12 cellular contexts compared by ENCODE assay signal in the genomic region with DNA sequence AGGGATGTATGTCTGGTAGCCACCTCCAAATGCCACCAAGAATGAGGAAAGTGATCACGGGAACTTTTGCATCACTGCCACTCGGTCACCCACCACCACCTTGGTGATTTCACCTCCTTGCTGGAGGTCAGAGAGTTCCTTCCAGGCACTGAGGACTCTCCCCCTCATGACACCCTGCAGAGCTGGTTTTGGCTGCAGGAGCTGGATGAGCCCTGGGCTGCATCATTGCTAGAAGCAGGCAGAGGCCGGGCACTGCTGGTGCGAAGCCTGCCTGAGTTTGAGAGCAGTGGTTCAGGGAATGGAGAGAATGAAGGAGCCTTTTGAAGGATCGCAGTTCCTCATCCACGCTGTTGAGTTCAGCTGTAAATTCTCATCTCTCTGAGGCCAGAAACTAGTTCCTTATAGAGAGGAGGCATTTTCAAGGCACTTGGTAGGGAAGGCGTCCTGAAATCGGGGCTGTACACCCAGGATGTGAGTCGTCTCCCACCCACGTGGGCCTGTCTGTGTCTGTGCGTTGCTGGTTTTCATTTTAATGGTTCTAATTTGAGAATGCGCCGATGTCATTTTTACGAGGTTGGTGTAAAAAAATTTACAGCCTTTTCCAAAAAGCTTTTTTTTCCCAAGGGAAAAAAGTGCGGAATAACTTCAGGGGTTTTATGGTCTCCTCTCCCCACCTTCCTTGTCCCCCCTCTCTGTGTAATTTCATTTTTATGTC. TPM values are rescaled to one million over a fixed set of nuclear protein-coding genes. Genes with fewer than 3 reads are reported as not detected.
DNase-seq lines count a peak whose midpoint lies in the region; ATAC-seq and TF ChIP-seq lines count a peak whose summit lies in the region.
"Had no signal": no experiment of that assay in that cellular context is flagged by ENCODE, and none has a peak within 500 bp of the region (broad histone marks: within the 10 kb centered on the region; RNA-seq: fewer than 3 reads in every experiment).

No MANE protein-coding gene starts in this region.

- TF ChIP-seq CTCF in HFFc6 (IDR thresholded peaks at IDR 0.05), result no peak
- no peak for TF ChIP-seq CTCF in endodermal cell (conservative IDR thresholded peaks at IDR 0.05)
- no peak for TF ChIP-seq CTCF in smooth muscle cell (IDR thresholded peaks at IDR 0.05; ENCODE audit: borderline replicate concordance, insufficient read depth, poor library complexity, severe bottlenecking)
- no peak for TF ChIP-seq CTCF in adrenal gland (IDR thresholded peaks at IDR 0.05)

- H3K9me3 ChIP-seq in endodermal cell (ENCODE audit: control insufficient read depth, low read length), result no peaks in the 10 kb centered on the region
- no peaks in the 10 kb centered on the region for H3K9me3 ChIP-seq in smooth muscle cell (replicated peaks; ENCODE audit: low read depth)
- H3K9me3 ChIP-seq in adrenal gland (replicated peaks in 1 of 3), result no peaks in the 10 kb centered on the region

- peak overlapping the region; percentile 22; the same call in 1 of the 2 replicates for H3K4me3 Mint-ChIP-seq in HFFc6
- H3K4me3 Mint-ChIP-seq in endodermal cell, result no peak overlapping the region
- H3K4me3 Mint-ChIP-seq: dendritic cell treated with granulocyte-macrophage colony-stimulating factor and Interleukin-4, amounts not matched to agents 40 ng/mL and 50 ng/mL, for 4 days; immature natural killer cell had no signal

- H3K4me1 ChIP-seq in endodermal cell (ENCODE audit: control insufficient read depth, insufficient read depth, low read length), result peaks cover 28% of the 10 kb centered on the region
- peaks cover 60% of the 10 kb centered on the region for H3K4me1 ChIP-seq in smooth muscle cell (ENCODE audit: low read depth)
- peaks cover 0 to 23% of the 10 kb centered on the region in 2 donors for H3K4me1 ChIP-seq in adrenal gland (replicated peaks in 1 of 2)

- no peak for TF ChIP-seq POLR2A in adrenal gland (IDR thresholded peaks at IDR 0.05)

- H3K4me2 ChIP-seq in smooth muscle cell, result peak overlapping the region; percentile 79
- H3K4me2 ChIP-seq: PC-9 had no signal

- H3K27me3 ChIP-seq in endodermal cell (ENCODE audit: control insufficient read depth, insufficient read depth, low read length, poor library complexity, severe bottlenecking) (no peaks in the 10 kb centered on the region), smooth muscle cell (ENCODE audit: low read depth) (no peaks in the 10 kb centered on the region), adrenal gland (no peaks in the 10 kb centered on the region)

- H3K27ac ChIP-seq in endodermal cell (ENCODE audit: low read depth, low read length) (no peak overlapping the region), smooth muscle cell (ENCODE audit: low read depth) (peak overlapping the region; percentile 66), adrenal gland (no peak overlapping the region)
- H3K27ac ChIP-seq: PC-9 had no signal

- H3K36me3 ChIP-seq in endodermal cell (ENCODE audit: control insufficient read depth, insufficient read depth, low read length) (peaks cover 62% of the 10 kb centered on the region), smooth muscle cell (ENCODE audit: low read depth) (no peaks in the 10 kb centered on the region), adrenal gland (replicated peaks in 1 of 2) (peaks cover 0 to 6% of the 10 kb centered on the region in 2 donors)

- peaks cover 6% of the 10 kb centered on the region for H3K79me2 ChIP-seq in smooth muscle cell (ENCODE audit: low read depth)

- H3K9ac ChIP-seq in endodermal cell (ENCODE audit: extremely low read depth, low read length, poor library complexity, severe bottlenecking), result no peak overlapping the region
- peak overlapping the region; percentile 20 for H3K9ac ChIP-seq in smooth muscle cell (ENCODE audit: low read depth)

- H3K9me3 Mint-ChIP-seq in HFFc6 (no peaks in the 10 kb centered on the region), endodermal cell (no peaks in the 10 kb centered on the region)
- H3K9me3 Mint-ChIP-seq: dendritic cell treated with granulocyte-macrophage colony-stimulating factor and Interleukin-4, amounts not matched to agents 40 ng/mL and 50 ng/mL, for 4 days; immature natural killer cell had no signal

- peak overlapping the region; percentile 64 for H3K27ac Mint-ChIP-seq in HFFc6
- no peak overlapping the region for H3K27ac Mint-ChIP-seq in endodermal cell
- H3K27ac Mint-ChIP-seq: dendritic cell treated with granulocyte-macrophage colony-stimulating factor and Interleukin-4, amounts not matched to agents 40 ng/mL and 50 ng/mL, for 4 days had no signal

- intact Hi-C loops in adrenal gland (cut with DNase I), result no loop called here

- peak; percentile 32 for DNase-seq in ELR (ENCODE audit: low read depth)
- DNase-seq in HFFc6, result no peak
- DNase-seq in endodermal cell, result peak; percentile 61
- no peak for DNase-seq in smooth muscle cell (lab: John Stamatoyannopoulos, UW; ENCODE audit: unreplicated experiment)
- DNase-seq in T-helper 9 cell, result no peak
- no peak for DNase-seq in adrenal gland
- DNase-seq: immature natural killer cell, midbrain, MM.1S, PC-9 had no signal

- H3K4me3 ChIP-seq in endodermal cell (ENCODE audit: low read length) (no peak overlapping the region), smooth muscle cell (no peak overlapping the region), adrenal gland (no peak overlapping the region)
- H3K4me3 ChIP-seq: PC-9 had no signal

- H3K4me1 Mint-ChIP-seq in HFFc6 (ENCODE audit: low read depth) (peaks cover 26% of the 10 kb centered on the region), endodermal cell (peaks cover 60% of the 10 kb centered on the region)

- H3K36me3 Mint-ChIP-seq in HFFc6 (ENCODE audit: low read depth) (no peaks in the 10 kb centered on the region; the same call in 1 of the 2 replicates), endodermal cell (ENCODE audit: low read depth) (peaks cover 44% of the 10 kb centered on the region)

- H3F3A ChIP-seq in smooth muscle cell (ENCODE audit: low read depth), result peaks cover 8% of the 10 kb centered on the region

- ATAC-seq in GM19397 (IDR thresholded peaks at IDR 0.05; ENCODE audit: unreplicated experiment), result no peak

- peaks cover 35% of the 10 kb centered on the region for H4K20me1 ChIP-seq in smooth muscle cell (ENCODE audit: low read depth)

- 83 to 88% methylated on average over 12 to 15 of the region's 15 CpGs for WGBS in endodermal cell (ENCODE audit: insufficient coverage in 1 of 2, insufficient read length in 1 of 2), 2 experiments
- WGBS in smooth muscle cell (ENCODE audit: low lambda C conversion rate), result 25% methylated on average over 15 of the region's 15 CpGs
- WGBS in adrenal gland, 4 donors, result 86 to 94% (median 91%) methylated on average over 13 to 15 of the region's 15 CpGs

- H3K27me3 Mint-ChIP-seq in HFFc6 (ENCODE audit: insufficient read depth), result peaks cover 2% of the 10 kb centered on the region; the same call in 1 of the 2 replicates
- no peaks in the 10 kb centered on the region for H3K27me3 Mint-ChIP-seq in endodermal cell (ENCODE audit: insufficient read depth)

- no peak overlapping the region for H2AFZ ChIP-seq in smooth muscle cell (ENCODE audit: low read depth)
- H2AFZ ChIP-seq: PC-9 had no signal

RNA-seq across cellular contexts. Expression of gene FOXP4, which starts 25.0 kb away (rescaled TPM):
- 10 to 100 TPM; 17.9 to 24.4 (median 24.0) TPM for total RNA-seq in HFFc6 (2021; fragmentation: NEBNext Ultra II Directional; extraction: Animal tissue kit (Norgen Biotek cat#: 25700))
- total RNA-seq in endodermal cell, result 10 to 100 TPM; 44.4 to 47.7 TPM
- polyA plus RNA-seq in endodermal cell (2013, experiment 1 of 2), result 54.1 TPM
- polyA plus RNA-seq in endodermal cell (2013, experiment 2 of 2), result 47.0 TPM
- total RNA-seq in smooth muscle cell, result 3.5 and 5.3 TPM in 2 replicates
- polyA plus RNA-seq in smooth muscle cell, result 31.9 and 35.9 TPM in 2 replicates
- total RNA-seq in adrenal gland, result 10 to 100 TPM in 5 of 8 donors, 1 to 10 TPM in 3; 6.8 to 17.3 (median 13.2) TPM
- polyA plus RNA-seq in adrenal gland, result 10 to 100 TPM in 2 of 3 donors, 1 to 10 TPM in 1; 3.7 to 18.2 (median 10.0) TPM

Comparison
In these comparisons a context has a peak if more than half of its experiments do, and no peak if none do; other contexts are left out.
1. DNase-seq: peak in ELR (single experiment) and endodermal cell (single experiment); none in HFFc6 (single experiment), smooth muscle cell (single experiment), T-helper 9 cell (single experiment) and adrenal gland (0 of 7).